8 cellular contexts compared by ENCODE assay signal in the genomic region with DNA sequence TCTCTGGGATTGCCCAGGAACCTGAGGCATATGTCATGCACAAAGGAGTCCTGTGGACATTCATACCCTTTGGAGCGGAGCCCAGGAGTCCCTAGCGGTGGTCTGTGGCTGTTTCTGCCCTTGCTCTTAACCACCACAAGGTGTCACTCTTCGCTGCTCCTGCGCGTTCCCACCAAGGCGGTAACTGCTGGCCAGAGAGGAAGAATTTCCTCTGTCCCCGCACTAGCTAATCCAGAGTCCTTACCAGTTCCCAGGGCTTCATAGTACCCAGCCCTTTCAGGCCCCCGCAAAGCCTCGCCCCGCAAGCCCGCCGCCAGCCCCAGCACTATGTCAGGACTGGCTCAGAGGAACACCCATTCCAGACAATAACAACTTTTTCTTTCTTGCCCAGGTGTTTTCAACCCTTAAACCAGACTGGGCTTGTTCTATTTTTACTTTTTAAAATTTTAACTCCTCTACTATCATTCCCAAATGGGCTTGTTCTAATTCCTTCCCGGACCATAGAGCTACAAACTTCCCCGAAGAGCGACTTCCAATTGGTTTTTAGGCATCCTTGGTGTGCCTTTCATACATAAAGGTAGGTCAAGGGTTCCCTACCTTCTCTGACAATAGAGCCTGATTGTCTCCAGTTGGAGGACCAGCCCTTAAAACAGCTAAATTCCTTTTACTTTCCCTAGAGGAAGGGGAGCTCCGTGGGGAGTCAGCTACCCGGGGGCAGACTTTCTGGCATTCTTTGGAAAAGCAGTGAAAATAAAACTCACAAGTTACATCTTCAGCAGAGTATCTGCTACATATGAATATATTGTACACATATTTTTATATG. TPM values are rescaled to one million over a fixed set of nuclear protein-coding genes. Genes with fewer than 3 reads are reported as not detected.
A peak's percentile ranks its signal among the peaks of the same experiment; 100 is the strongest.
DNase-seq lines count a peak whose midpoint lies in the region; ATAC-seq and TF ChIP-seq lines count a peak whose summit lies in the region.

No MANE protein-coding gene starts in this region.

- TF ChIP-seq CTCF in GM12864 (IDR thresholded peaks at IDR 0.05; ENCODE audit: low read depth, low read length, missing control alignments): peak; percentile 98

- peaks cover 16 to 17% (median 17%) of the 10 kb centered on the region in 3 donors for H3K4me1 ChIP-seq in skeletal muscle tissue (ENCODE audit: control insufficient read depth in 3 of 3, insufficient read depth in 3 of 3, low read length in 3 of 3)

- H3K36me3 ChIP-seq in skeletal muscle tissue (ENCODE audit: control insufficient read depth in 3 of 3, insufficient read depth in 3 of 3, low read length in 3 of 3): no peaks in the 10 kb centered on the region

- DNase-seq in GM12864 (ENCODE audit: low read depth) (peak; percentile 43), NCI-H2171 (lab: John Stamatoyannopoulos, UW) (peak; percentile 66), UCSD-AML1 (lab: John Stamatoyannopoulos, UW; ENCODE audit: unreplicated experiment) (peak; percentile 72), brain pericyte (ENCODE audit: low read depth, low spot score) (peak; percentile 80)

- peak; percentile 77 for ATAC-seq in HG03045 (IDR thresholded peaks at IDR 0.05; ENCODE audit: unreplicated experiment)
- no peak for ATAC-seq in GM19467 (IDR thresholded peaks at IDR 0.05; ENCODE audit: unreplicated experiment)

- H3K4me3 ChIP-seq in GM12864 (ENCODE audit: low read depth, low read length) (no peak overlapping the region), iPS-18c (ENCODE audit: insufficient read depth, low read depth, low read length) (peak overlapping the region; percentile 2; the same call in 1 of the 2 replicates), skeletal muscle tissue (ENCODE audit: low read length in 3 of 3) (peak overlapping the region; percentile 22 to 39 (median 29))

- H3K9me3 ChIP-seq in iPS-18c (ENCODE audit: control insufficient read depth, insufficient read depth, low read length) (no peaks in the 10 kb centered on the region), skeletal muscle tissue (ENCODE audit: control insufficient read depth in 3 of 3, low read length in 3 of 3) (no peaks in the 10 kb centered on the region)

- peak overlapping the region; percentile 53 to 79 (median 58) for H3K9ac ChIP-seq in skeletal muscle tissue (ENCODE audit: low read depth in 1 of 3, low read length in 3 of 3)

- no peak overlapping the region for H3K27ac ChIP-seq in skeletal muscle tissue (ENCODE audit: low read depth, low read length)

- H3K27me3 ChIP-seq in skeletal muscle tissue (ENCODE audit: control insufficient read depth in 3 of 3, insufficient read depth in 3 of 3, low read length in 3 of 3): no peaks in the 10 kb centered on the region

RNA-seq across cellular contexts. Expression of gene ZNF774, which starts 31.8 kb away (rescaled TPM):
- total RNA-seq in skeletal muscle tissue: 2.1 TPM

RNA-seq across cellular contexts. Expression of gene NGRN, which starts 54.8 kb away (rescaled TPM):
- total RNA-seq in skeletal muscle tissue: 67.3 TPM
